In the genomic region with DNA sequence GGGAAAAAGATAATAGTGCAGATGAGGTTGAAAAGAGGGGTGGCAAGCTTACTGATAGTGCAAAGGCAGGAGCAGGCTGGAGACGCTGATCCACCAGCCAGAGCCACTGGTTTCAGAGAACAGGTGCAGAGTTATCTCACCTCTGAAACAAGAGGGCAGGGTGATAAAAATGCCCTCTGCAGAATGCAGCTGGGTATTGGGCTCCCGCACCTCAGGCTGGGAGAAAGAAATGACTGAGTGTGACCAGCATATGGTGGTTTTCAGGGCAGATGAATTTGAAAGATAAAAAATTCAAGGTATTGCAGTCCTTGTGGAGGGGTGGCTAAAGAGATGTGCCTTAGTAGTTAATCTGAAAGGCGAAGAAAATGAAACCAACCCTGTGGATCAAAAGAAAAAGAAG, we compare ENCODE assay signal across 1 cellular context.
TF ChIP-seq lines count a peak whose summit lies in the region.

No MANE protein-coding gene starts in this region.

TF ChIP-seq in HepG2, 621 proteins besides CTCF, POLR2A, EP300 and RAD21:
- TF ChIP-seq ATF1 (CRISPR knock-in tag; IDR thresholded peaks at IDR 0.05) (no peak), KDM6A (CRISPR knock-in tag; IDR thresholded peaks at IDR 0.05; ENCODE audit: low read depth) (no peak)
